Comparison of ENCODE assay signal across 9 cellular contexts in the genomic region with DNA sequence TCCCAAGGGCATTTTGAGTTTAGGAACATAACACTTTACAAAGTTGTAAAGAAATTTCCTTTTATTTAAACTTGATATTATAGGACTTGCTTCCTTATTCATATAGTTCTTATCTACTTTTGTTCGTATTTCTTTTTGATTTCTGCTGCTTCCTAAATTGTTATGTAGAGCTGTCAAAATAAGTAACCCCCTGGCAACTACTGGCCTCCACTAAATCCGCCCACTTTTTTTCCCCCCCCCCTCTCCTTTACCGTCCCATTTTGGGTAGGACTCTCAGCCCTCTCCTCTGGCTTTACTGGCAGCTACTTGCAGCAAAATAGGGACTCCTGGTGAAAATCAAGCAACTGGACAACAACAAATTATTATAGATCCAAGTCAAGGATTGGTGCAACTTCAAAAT. TPM values are rescaled to one million over a fixed set of nuclear protein-coding genes. Genes with fewer than 3 reads are reported as not detected.
DNase-seq lines count a peak whose midpoint lies in the region; ATAC-seq and TF ChIP-seq lines count a peak whose summit lies in the region.
"Had no signal": no experiment of that assay in that cellular context is flagged by ENCODE, and none has a peak within 500 bp of the region (broad histone marks: within the 10 kb centered on the region; RNA-seq: fewer than 3 reads in every experiment).

No MANE protein-coding gene starts in this region.

- in situ Hi-C loops in Panc1 (cut with HindIII; ENCODE audit: low pct_unique_long_range_greater_than_20kb, low sequenced_read_pairs) (no loop called here), gastrocnemius medialis (cut with MboI; ENCODE audit: low sequenced_read_pairs in 4 of 4) (no loop called here)

- POLR2A ChIA-PET in Panc1 (lab: Charles Lee), result no interaction called here

- H3K4me1 ChIP-seq in Panc1 (ENCODE audit: control insufficient read depth, insufficient read depth, low read length) (peaks cover 7% of the 10 kb centered on the region; the same call in 1 of the 2 replicates), esophagus muscularis mucosa (peaks cover 44 to 57% (median 54%) of the 10 kb centered on the region in 4 donors), gastrocnemius medialis (peaks cover 47 to 50% of the 10 kb centered on the region in 2 donors)

- no peak for TF ChIP-seq EP300 in esophagus muscularis mucosa (IDR thresholded peaks at IDR 0.05)

- intact Hi-C loops in Panc1 (cut with micrococcal nuclease; ENCODE audit: unreplicated experiment), result loop anchor here (10.0 kb wide), 1 partner anchor 634 kb away; no protein-coding TSS in a partner anchor
- intact Hi-C loops in esophagus muscularis mucosa (cut with DNase I), result no loop called here
- intact Hi-C loops in gastrocnemius medialis (cut with DNase I; ENCODE audit: low total_unique reads), result loop anchor here (5.0 kb wide), 1 partner anchor 1753 kb away; a partner anchor contains a TSS
- intact Hi-C loops in posterior vena cava (cut with DNase I), result no loop called here

- no peaks in the 10 kb centered on the region for H3K27me3 ChIP-seq in H7 (ENCODE audit: control insufficient read depth, insufficient read depth, low read length)
- no peaks in the 10 kb centered on the region for H3K27me3 ChIP-seq in Panc1 (ENCODE audit: control insufficient read depth, insufficient read depth, low read length)
- H3K27me3 ChIP-seq in esophagus muscularis mucosa, result no peaks in the 10 kb centered on the region
- no peaks in the 10 kb centered on the region for H3K27me3 ChIP-seq in gastrocnemius medialis

- BruUV-seq in Panc1 (replicated peaks; lab: Mats Ljungman, UMichigan), result no TSS peak

- TF ChIP-seq POLR2A in esophagus muscularis mucosa (IDR thresholded peaks at IDR 0.05; ENCODE audit: low read depth) (no peak), gastrocnemius medialis (IDR thresholded peaks at IDR 0.05) (no peak)

- H3K36me3 ChIP-seq in H7 (replicated peaks; ENCODE audit: control insufficient read depth, insufficient read depth, low read length) (peaks cover 7% of the 10 kb centered on the region), Panc1 (ENCODE audit: control insufficient read depth, insufficient read depth, low read length) (no peaks in the 10 kb centered on the region), esophagus muscularis mucosa (peaks cover 0 to 8% (median 0%) of the 10 kb centered on the region in 4 donors), gastrocnemius medialis (peaks cover 0 to 5% of the 10 kb centered on the region in 2 donors)

- TF ChIP-seq CTCF in Panc1 (IDR thresholded peaks at IDR 0.05), result no peak
- TF ChIP-seq CTCF in esophagus muscularis mucosa (IDR thresholded peaks at IDR 0.05), result no peak
- no peak for TF ChIP-seq CTCF in gastrocnemius medialis (IDR thresholded peaks at IDR 0.05 in 4 of 5, conservative IDR thresholded peaks at IDR 0.05 in 1 of 5)

- CTCF ChIA-PET in Panc1 (lab: Charles Lee), result no interaction called here

- ATAC-seq in Panc1 (no peak), gastrocnemius medialis (no peak), GM21825 (IDR thresholded peaks at IDR 0.05; ENCODE audit: unreplicated experiment) (no peak)

- H3K4me3 ChIP-seq in H7 (ENCODE audit: insufficient read depth, low read depth, low read length) (peak overlapping the region; percentile 58), Panc1 (ENCODE audit: low read depth in 2 of 2, low read length in 2 of 2) (peak overlapping the region; percentile 79 to 90; a peak in 3 of 4 replicates), esophagus muscularis mucosa (peak overlapping the region; percentile 81 to 88 (median 85)), gastrocnemius medialis (peak overlapping the region; percentile 84 to 96 (median 88))

- 38% methylated on average over 3 of the region's 3 CpGs for WGBS in esophagus muscularis mucosa

- DNase-seq in H7 (no peak), Panc1 (ENCODE audit: low read depth, low spot score) (no peak), esophagus muscularis mucosa (ENCODE audit: extremely low spot score) (no peak), gastrocnemius medialis (no peak), posterior vena cava (ENCODE audit: low spot score) (no peak), cortex of kidney (lab: John Stamatoyannopoulos, UW) (no peak)
- DNase-seq: dermis blood vessel endothelial cell; stimulated activated CD4-positive, alpha-beta T cell treated with anti-CD3 and anti-CD28 coated beads, Interleukin-4, amount 100 ng/mL, for 4 hours had no signal

- H3K9me3 ChIP-seq in Panc1 (ENCODE audit: control insufficient read depth, insufficient read depth, low read depth, low read length) (no peaks in the 10 kb centered on the region), esophagus muscularis mucosa (no peaks in the 10 kb centered on the region), gastrocnemius medialis (no peaks in the 10 kb centered on the region)

- peak overlapping the region; percentile 80; the same call in 1 of the 2 replicates for H3K27ac ChIP-seq in Panc1 (ENCODE audit: low read length)
- H3K27ac ChIP-seq in esophagus muscularis mucosa (replicated peaks in 1 of 4), result peak overlapping the region; percentile 98 to 100 (median 99)
- H3K27ac ChIP-seq in gastrocnemius medialis, result peak overlapping the region; percentile 92 to 100 (median 100)

RNA-seq across cellular contexts. Expression of a gene that starts 1.1 kb away (rescaled TPM):
- 21.2 and 26.3 TPM in 2 replicates for total RNA-seq in H7 (2014; rRNA removed; shearing (Covaris generic))
- total RNA-seq in Panc1 (2021; ENCODE audit: unreplicated experiment), result 10.4 TPM
- polyA plus RNA-seq in Panc1 (2012; ENCODE audit: insufficient read length), result 2.9 TPM
- 10 to 100 TPM in 2 of 4 donors, 1 to 10 TPM in 2; 8.0 to 44.9 (median 14.0) TPM for total RNA-seq in esophagus muscularis mucosa
- 10 to 100 TPM in 1 of 4 donors, 1 to 10 TPM in 3; 8.0 to 13.9 (median 9.5) TPM for total RNA-seq in gastrocnemius medialis
- total RNA-seq in posterior vena cava, result 1 to 10 TPM; 5.8 to 6.5 TPM

Comparison
In these comparisons a context has a peak if more than half of its experiments do, and no peak if none do; other contexts are left out.
1. intact Hi-C loops: an anchor here in Panc1 (10.0 kb wide) and gastrocnemius medialis (5.0 kb wide); none called in esophagus muscularis mucosa and posterior vena cava.